ENCODE assay signal across 28 cellular contexts in the genomic region with DNA sequence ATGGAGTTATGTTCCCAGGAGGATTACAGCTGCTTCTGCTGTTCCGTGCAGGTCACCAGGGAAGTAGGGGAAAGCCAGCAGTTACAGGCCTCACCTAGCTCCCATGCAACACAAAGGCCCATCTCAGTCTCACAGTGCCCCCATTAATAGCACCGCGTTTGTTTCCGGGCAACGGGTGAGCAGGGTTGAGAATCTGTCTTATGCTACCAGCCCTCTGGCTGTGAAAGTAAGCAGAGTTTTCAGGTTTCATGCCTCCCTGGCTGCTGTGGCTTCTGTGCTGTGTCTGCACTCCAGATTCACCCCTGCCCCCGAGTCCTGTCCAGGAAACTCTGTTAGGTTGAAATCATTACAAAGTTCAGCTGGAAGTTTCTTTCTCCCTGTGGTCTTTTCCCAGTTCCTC.
DNase-seq lines count a peak whose midpoint lies in the region; TF ChIP-seq lines count a peak whose summit lies in the region.
"Had no signal": no experiment of that assay in that cellular context is flagged by ENCODE, and none has a peak within 500 bp of the region (broad histone marks: within the 10 kb centered on the region; RNA-seq: fewer than 3 reads in every experiment).

No MANE protein-coding gene starts in this region.

- H3K9ac ChIP-seq in H9 (ENCODE audit: extremely low read depth, insufficient read length, low read length): no peak overlapping the region
- peak overlapping the region; percentile 66 for H3K9ac ChIP-seq in adipocyte (ENCODE audit: low read length)

- H3K9me3 Mint-ChIP-seq in H9 (no peaks in the 10 kb centered on the region), type B pancreatic cell (no peaks in the 10 kb centered on the region)
- H3K9me3 Mint-ChIP-seq in activated CD4-positive, alpha-beta memory T cell treated with anti-CD3 and anti-CD28 coated beads for 36 hours: peaks cover 26% of the 10 kb centered on the region
- H3K9me3 Mint-ChIP-seq: T-helper 2 cell treated with Interferon-gamma antibody and Interleukin-4, amounts not matched to agents 5 μg/mL and 100 μg/mL, for 36 hours had no signal

- no peak overlapping the region for H2BK5ac ChIP-seq in H9 (ENCODE audit: insufficient read length, low read length)

- H2BK20ac ChIP-seq in H9 (ENCODE audit: low read depth, low read length, poor library complexity, severe bottlenecking): no peak overlapping the region

- H3K36me3 Mint-ChIP-seq in H9 (ENCODE audit: insufficient read depth in 1 of 3, low read depth in 3 of 3): no peaks in the 10 kb centered on the region
- H3K36me3 Mint-ChIP-seq in type B pancreatic cell: no peaks in the 10 kb centered on the region
- no peaks in the 10 kb centered on the region for H3K36me3 Mint-ChIP-seq in activated CD4-positive, alpha-beta memory T cell treated with anti-CD3 and anti-CD28 coated beads for 36 hours
- H3K36me3 Mint-ChIP-seq: activated naive CD4-positive, alpha-beta T cell treated with anti-CD3 and anti-CD28 coated beads, Interleukin-2, amount 50 U/mL, for 24 hours; CD14-positive monocyte; immature natural killer cell; memory B cell had no signal

- no peaks in the 10 kb centered on the region for H3K79me1 ChIP-seq in H9 (ENCODE audit: insufficient read depth, low read depth, low read length, poor library complexity, severe bottlenecking)

- no peaks in the 10 kb centered on the region for H3K4me1 ChIP-seq in H9 (ENCODE audit: insufficient read depth, low read length)
- peaks cover 12% of the 10 kb centered on the region for H3K4me1 ChIP-seq in adipocyte (ENCODE audit: control insufficient read depth, insufficient read depth, low read length)
- H3K4me1 ChIP-seq: breast epithelium, gastrocnemius medialis, left lung, prostate gland, right lobe of liver, stomach, thyroid gland had no signal

- no peaks in the 10 kb centered on the region for H3K23me2 ChIP-seq in H9 (ENCODE audit: insufficient read length, low read depth, low read length, poor library complexity, severe bottlenecking)

- H3K27ac ChIP-seq in H9 (ENCODE audit: insufficient read length, low read depth, low read length): no peak overlapping the region
- H3K27ac ChIP-seq: breast epithelium, gastrocnemius medialis, left lung, neutrophil, prostate gland, right lobe of liver, stomach, thyroid gland had no signal

- peak overlapping the region in 1 of 3 experiments; percentile 8; a peak in 1 of 7 replicates for H3K27ac Mint-ChIP-seq in H9
- peak overlapping the region; percentile 82 for H3K27ac Mint-ChIP-seq in type B pancreatic cell
- no peak overlapping the region for H3K27ac Mint-ChIP-seq in activated CD4-positive, alpha-beta memory T cell treated with anti-CD3 and anti-CD28 coated beads for 36 hours
- H3K27ac Mint-ChIP-seq: activated CD4-positive, alpha-beta T cell treated with anti-CD3 and anti-CD28 coated beads for 36 hours; activated naive CD4-positive, alpha-beta T cell treated with anti-CD3 and anti-CD28 coated beads, Interleukin-2, amount 50 U/mL, for 24 hours; immature natural killer cell; memory B cell; T-helper 2 cell treated with Interferon-gamma antibody and Interleukin-4, amounts not matched to agents 5 μg/mL and 100 μg/mL, for 36 hours had no signal

- H2AFZ ChIP-seq in H9 (ENCODE audit: low read length): no peak overlapping the region

- H2AK5ac ChIP-seq in H9 (ENCODE audit: insufficient read length, low read length): no peak overlapping the region

- no peak overlapping the region for H3K14ac ChIP-seq in H9 (ENCODE audit: insufficient read depth, low read length)

- H3K9me3 ChIP-seq in H9 (ENCODE audit: control insufficient read depth, low read depth, low read length): no peaks in the 10 kb centered on the region
- peaks cover 10% of the 10 kb centered on the region for H3K9me3 ChIP-seq in adipocyte (ENCODE audit: control insufficient read depth, low read length)
- H3K9me3 ChIP-seq: gastrocnemius medialis, neutrophil, prostate gland, right lobe of liver, thyroid gland had no signal

- H4K91ac ChIP-seq in H9 (ENCODE audit: insufficient read length, low read depth, low read length): no peak overlapping the region

- no peak overlapping the region for H2BK12ac ChIP-seq in H9 (ENCODE audit: insufficient read length, low read depth, low read length)

- H2BK15ac ChIP-seq in H9 (ENCODE audit: low read depth, low read length): no peak overlapping the region

- no peaks in the 10 kb centered on the region for H3K27me3 ChIP-seq in H9 (ENCODE audit: insufficient read depth, low read length)
- no peaks in the 10 kb centered on the region for H3K27me3 ChIP-seq in adipocyte (replicated peaks; ENCODE audit: control insufficient read depth, insufficient read depth, low read length)
- H3K27me3 ChIP-seq: breast epithelium, gastrocnemius medialis, left lung, neutrophil, right lobe of liver, stomach, thyroid gland had no signal

- H3K4me3 Mint-ChIP-seq in H9 (no peak overlapping the region), type B pancreatic cell (no peak overlapping the region)
- H3K4me3 Mint-ChIP-seq in activated CD4-positive, alpha-beta memory T cell treated with anti-CD3 and anti-CD28 coated beads for 36 hours: no peak overlapping the region
- H3K4me3 Mint-ChIP-seq: activated CD4-positive, alpha-beta T cell treated with anti-CD3 and anti-CD28 coated beads for 36 hours; activated naive CD4-positive, alpha-beta T cell treated with anti-CD3 and anti-CD28 coated beads, Interleukin-2, amount 50 U/mL, for 24 hours; CD14-positive monocyte; immature natural killer cell; memory B cell; T-helper 2 cell treated with Interferon-gamma antibody and Interleukin-4, amounts not matched to agents 5 μg/mL and 100 μg/mL, for 36 hours had no signal

- no peak overlapping the region for H3K4me3 ChIP-seq in adipocyte (ENCODE audit: low read length)
- H3K4me3 ChIP-seq: breast epithelium, gastrocnemius medialis, left lung, prostate gland, right lobe of liver, stomach, thyroid gland had no signal

- H3K56ac ChIP-seq in H9 (ENCODE audit: insufficient read length, low read depth, low read length): no peak overlapping the region

- no peak overlapping the region for H3K4ac ChIP-seq in H9 (ENCODE audit: low read depth, low read length)

- no peak overlapping the region for H3T11ph ChIP-seq in H9 (ENCODE audit: low read length)

- no peaks in the 10 kb centered on the region for H3K79me2 ChIP-seq in H9 (ENCODE audit: insufficient read depth, low read length)

- WGBS in H9 (ENCODE audit: extremely low coverage, insufficient read length, low lambda C conversion rate): no CpG with 5 or more reads among the region's 6 CpGs

- no peak overlapping the region for H3K23ac ChIP-seq in H9 (ENCODE audit: insufficient read length, low read depth, low read length)

- H3K27me3 Mint-ChIP-seq in H9 (ENCODE audit: low read depth) (no peaks in the 10 kb centered on the region), type B pancreatic cell (no peaks in the 10 kb centered on the region)
- H3K27me3 Mint-ChIP-seq in activated CD4-positive, alpha-beta memory T cell treated with anti-CD3 and anti-CD28 coated beads for 36 hours: no peaks in the 10 kb centered on the region
- H3K27me3 Mint-ChIP-seq: activated CD4-positive, alpha-beta T cell treated with anti-CD3 and anti-CD28 coated beads for 36 hours; activated naive CD4-positive, alpha-beta T cell treated with anti-CD3 and anti-CD28 coated beads, Interleukin-2, amount 50 U/mL, for 24 hours; memory B cell had no signal

- no peak overlapping the region for H3K18ac ChIP-seq in H9 (ENCODE audit: insufficient read length, low read depth, low read length)

- peak; percentile 34 for DNase-seq in H9
- no peak for DNase-seq in adipocyte (ENCODE audit: low read depth)
- peak; percentile 2 for DNase-seq in left kidney (ENCODE audit: low read depth, low spot score)
- DNase-seq in type B pancreatic cell (ENCODE audit: extremely low spot score, unreplicated experiment): no peak
- no peak for DNase-seq in activated CD4-positive, alpha-beta memory T cell treated with anti-CD3 and anti-CD28 coated beads for 36 hours
- DNase-seq in iPS-NIHi11 (ENCODE audit: low spot score): no peak
- no peak for DNase-seq in pons (ENCODE audit: low spot score)
- DNase-seq: activated CD4-positive, alpha-beta T cell treated with anti-CD3 and anti-CD28 coated beads for 36 hours; activated CD8-positive, alpha-beta memory T cell treated with anti-CD3 and anti-CD28 coated beads for 24 hours; amygdala; gastrocnemius medialis; hippocampal formation; immature natural killer cell; left lung; NCI-H1105; NCI-H187 treated with DMSO at 0.1 percent for 48 hours; NCI-H345; right lobe of liver; stimulated activated CD8-positive, alpha-beta memory T cell treated with anti-CD3 and anti-CD28 coated beads, Interleukin-4, amount 100 ng/mL, for 48 hours; stomach; thyroid gland had no signal

- intact Hi-C loops in activated CD4-positive, alpha-beta memory T cell treated with anti-CD3 and anti-CD28 coated beads for 36 hours (cut with micrococcal nuclease): no loop called here

- TF ChIP-seq CTCF in H9 (conservative IDR thresholded peaks at IDR 0.05) (no peak), type B pancreatic cell (conservative IDR thresholded peaks at IDR 0.05) (no peak)

- no peak overlapping the region for H2BK120ac ChIP-seq in H9 (ENCODE audit: low read depth, low read length, poor library complexity, severe bottlenecking)

- no peaks in the 10 kb centered on the region for H3K36me3 ChIP-seq in adipocyte (ENCODE audit: control insufficient read depth, insufficient read depth, low read length, severe bottlenecking)
- H3K36me3 ChIP-seq: breast epithelium, gastrocnemius medialis, left lung, neutrophil, prostate gland, right lobe of liver, stomach, thyroid gland had no signal

- H4K8ac ChIP-seq in H9 (replicated peaks; ENCODE audit: insufficient read length, low read depth, low read length): no peak overlapping the region

- POLR2A ChIA-PET in activated CD4-positive, alpha-beta memory T cell treated with anti-CD3 and anti-CD28 coated beads for 36 hours (lab: Charles Lee): no interaction called here

- H3K4me1 Mint-ChIP-seq in H9 (peaks cover 10% of the 10 kb centered on the region in 2 experiments; a peak in 3 of 4 replicates), type B pancreatic cell (ENCODE audit: unreplicated experiment) (peaks cover 11% of the 10 kb centered on the region)
- no peaks in the 10 kb centered on the region for H3K4me1 Mint-ChIP-seq in activated CD4-positive, alpha-beta memory T cell treated with anti-CD3 and anti-CD28 coated beads for 36 hours (ENCODE audit: low read depth)
- H3K4me1 Mint-ChIP-seq: activated CD4-positive, alpha-beta T cell treated with anti-CD3 and anti-CD28 coated beads for 36 hours; activated naive CD4-positive, alpha-beta T cell treated with anti-CD3 and anti-CD28 coated beads, Interleukin-2, amount 50 U/mL, for 24 hours; CD14-positive monocyte; immature natural killer cell; memory B cell had no signal

- H4K5ac ChIP-seq in H9 (ENCODE audit: insufficient read length, low read depth, low read length): no peak overlapping the region

- H3K4me2 ChIP-seq in H9 (ENCODE audit: insufficient read depth, insufficient read length, low read length): no peak overlapping the region

- CTCF ChIA-PET in activated CD4-positive, alpha-beta memory T cell treated with anti-CD3 and anti-CD28 coated beads for 36 hours (lab: Charles Lee): no interaction called here

- H4K20me1 ChIP-seq in H9 (ENCODE audit: control insufficient read depth, insufficient read depth, insufficient read length): no peaks in the 10 kb centered on the region

Comparison
In these comparisons a context has a peak if more than half of its experiments do, and no peak if none do; other contexts are left out.
1. DNase-seq: peak in H9 (single experiment) and left kidney (single experiment); none in adipocyte (single experiment), type B pancreatic cell (single experiment), activated CD4-positive, alpha-beta memory T cell treated with anti-CD3 and anti-CD28 coated beads for 36 hours (single experiment), iPS-NIHi11 (single experiment) and pons (single experiment).